1 cellular context compared by ENCODE assay signal in genomic region chr10:16843252-16843870, GRCh38.
TF ChIP-seq lines count a peak whose summit lies in the region.

No MANE protein-coding gene starts in this region.

TF ChIP-seq in HepG2, 621 proteins besides CTCF, POLR2A, EP300 and RAD21 (continued from another document):
- 0 out of 2 replicates have a peak, but pooled peaks have one; percentile 11 for TF ChIP-seq ARID3A (IDR thresholded peaks at IDR 0.05; ENCODE audit: low read depth, low read length)
- TF ChIP-seq ZNF816 (CRISPR knock-in tag; IDR thresholded peaks at IDR 0.05; ENCODE audit: borderline replicate concordance): no peak
- TF ChIP-seq, protein P1, sequence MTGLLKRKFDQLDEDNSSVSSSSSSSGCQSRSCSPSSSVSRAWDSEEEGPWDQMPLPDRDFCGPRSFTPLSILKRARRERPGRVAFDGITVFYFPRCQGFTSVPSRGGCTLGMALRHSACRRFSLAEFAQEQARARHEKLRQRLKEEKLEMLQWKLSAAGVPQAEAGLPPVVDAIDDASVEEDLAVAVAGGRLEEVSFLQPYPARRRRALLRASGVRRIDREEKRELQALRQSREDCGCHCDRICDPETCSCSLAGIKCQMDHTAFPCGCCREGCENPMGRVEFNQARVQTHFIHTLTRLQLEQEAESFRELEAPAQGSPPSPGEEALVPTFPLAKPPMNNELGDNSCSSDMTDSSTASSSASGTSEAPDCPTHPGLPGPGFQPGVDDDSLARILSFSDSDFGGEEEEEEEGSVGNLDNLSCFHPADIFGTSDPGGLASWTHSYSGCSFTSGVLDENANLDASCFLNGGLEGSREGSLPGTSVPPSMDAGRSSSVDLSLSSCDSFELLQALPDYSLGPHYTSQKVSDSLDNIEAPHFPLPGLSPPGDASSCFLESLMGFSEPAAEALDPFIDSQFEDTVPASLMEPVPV (CRISPR knock-in tag; IDR thresholded peaks at IDR 0.05): no peak
- no peak for TF ChIP-seq ZNF749 (CRISPR knock-in tag; IDR thresholded peaks at IDR 0.05; ENCODE audit: borderline replicate concordance)
- no peak for TF ChIP-seq ZNF292 (CRISPR knock-in tag; IDR thresholded peaks at IDR 0.05; ENCODE audit: borderline replicate concordance, low read depth)
- TF ChIP-seq ZFAT (CRISPR knock-in tag; conservative IDR thresholded peaks at IDR 0.05): no peak
- TF ChIP-seq TIGD3 (CRISPR knock-in tag; IDR thresholded peaks at IDR 0.05; ENCODE audit: borderline replicate concordance): no peak
- TF ChIP-seq, protein P2, sequence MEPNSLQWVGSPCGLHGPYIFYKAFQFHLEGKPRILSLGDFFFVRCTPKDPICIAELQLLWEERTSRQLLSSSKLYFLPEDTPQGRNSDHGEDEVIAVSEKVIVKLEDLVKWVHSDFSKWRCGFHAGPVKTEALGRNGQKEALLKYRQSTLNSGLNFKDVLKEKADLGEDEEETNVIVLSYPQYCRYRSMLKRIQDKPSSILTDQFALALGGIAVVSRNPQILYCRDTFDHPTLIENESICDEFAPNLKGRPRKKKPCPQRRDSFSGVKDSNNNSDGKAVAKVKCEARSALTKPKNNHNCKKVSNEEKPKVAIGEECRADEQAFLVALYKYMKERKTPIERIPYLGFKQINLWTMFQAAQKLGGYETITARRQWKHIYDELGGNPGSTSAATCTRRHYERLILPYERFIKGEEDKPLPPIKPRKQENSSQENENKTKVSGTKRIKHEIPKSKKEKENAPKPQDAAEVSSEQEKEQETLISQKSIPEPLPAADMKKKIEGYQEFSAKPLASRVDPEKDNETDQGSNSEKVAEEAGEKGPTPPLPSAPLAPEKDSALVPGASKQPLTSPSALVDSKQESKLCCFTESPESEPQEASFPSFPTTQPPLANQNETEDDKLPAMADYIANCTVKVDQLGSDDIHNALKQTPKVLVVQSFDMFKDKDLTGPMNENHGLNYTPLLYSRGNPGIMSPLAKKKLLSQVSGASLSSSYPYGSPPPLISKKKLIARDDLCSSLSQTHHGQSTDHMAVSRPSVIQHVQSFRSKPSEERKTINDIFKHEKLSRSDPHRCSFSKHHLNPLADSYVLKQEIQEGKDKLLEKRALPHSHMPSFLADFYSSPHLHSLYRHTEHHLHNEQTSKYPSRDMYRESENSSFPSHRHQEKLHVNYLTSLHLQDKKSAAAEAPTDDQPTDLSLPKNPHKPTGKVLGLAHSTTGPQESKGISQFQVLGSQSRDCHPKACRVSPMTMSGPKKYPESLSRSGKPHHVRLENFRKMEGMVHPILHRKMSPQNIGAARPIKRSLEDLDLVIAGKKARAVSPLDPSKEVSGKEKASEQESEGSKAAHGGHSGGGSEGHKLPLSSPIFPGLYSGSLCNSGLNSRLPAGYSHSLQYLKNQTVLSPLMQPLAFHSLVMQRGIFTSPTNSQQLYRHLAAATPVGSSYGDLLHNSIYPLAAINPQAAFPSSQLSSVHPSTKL (CRISPR knock-in tag; IDR thresholded peaks at IDR 0.05): peak; percentile 20; the same call in 1 of the 2 replicates
- TF ChIP-seq ZBTB3 (CRISPR knock-in tag; IDR thresholded peaks at IDR 0.05; ENCODE audit: borderline replicate concordance, low read depth): no peak
- peak; percentile 24; the same call in 1 of the 2 replicates for TF ChIP-seq CEBPG (CRISPR knock-in tag; IDR thresholded peaks at IDR 0.05)
- no peak for TF ChIP-seq ZFP36 (IDR thresholded peaks at IDR 0.05; ENCODE audit: borderline replicate concordance, low read depth, low read length, partially characterized antibody)
- no peak for TF ChIP-seq SP140L (CRISPR knock-in tag; IDR thresholded peaks at IDR 0.05; ENCODE audit: borderline replicate concordance)
TF ChIP-seq in HepG2: peak in this region for 8.
